In the genomic region with DNA sequence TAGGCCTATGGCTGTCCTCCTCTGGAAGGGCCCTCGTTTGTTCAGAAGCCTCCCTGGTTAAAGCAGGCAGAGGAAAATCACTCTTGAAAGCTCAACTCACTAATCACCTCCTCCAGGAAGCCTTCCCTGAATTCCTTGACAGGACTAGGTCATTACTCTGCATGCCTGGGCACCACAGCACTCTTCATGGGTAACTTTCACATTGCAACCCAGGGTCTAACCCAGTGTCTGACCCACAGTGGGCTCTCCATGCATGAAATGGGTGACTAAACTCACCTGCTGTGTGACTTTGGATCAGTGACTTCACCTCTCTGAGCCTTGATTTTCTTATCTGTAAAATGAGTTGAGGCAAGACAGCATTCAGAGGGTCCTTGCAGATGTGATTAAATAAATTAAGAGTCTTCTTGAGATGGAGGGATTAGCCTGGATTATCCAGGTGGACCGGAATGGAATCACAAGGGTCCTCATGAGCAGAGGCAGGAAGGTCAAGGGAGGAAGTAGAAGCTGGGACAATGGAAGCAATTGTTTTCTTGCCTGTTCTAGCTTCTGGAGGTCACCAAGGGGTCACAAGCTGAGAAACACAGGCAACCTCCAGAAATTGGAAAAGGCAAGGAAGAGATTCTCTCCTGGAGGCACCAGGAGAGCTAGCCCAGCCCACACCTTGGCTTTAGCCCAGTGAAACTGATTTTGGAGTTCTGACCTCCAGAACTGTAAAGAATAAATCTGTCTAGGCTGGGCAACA, we compare ENCODE assay signal across 15 cellular contexts. TPM values are rescaled to one million over a fixed set of nuclear protein-coding genes. Genes with fewer than 3 reads are reported as not detected.
DNase-seq lines count a peak whose midpoint lies in the region; ATAC-seq, FAIRE-seq and TF ChIP-seq lines count a peak whose summit lies in the region.
"Had no signal": no experiment of that assay in that cellular context is flagged by ENCODE, and none has a peak within 500 bp of the region (broad histone marks: within the 10 kb centered on the region; RNA-seq: fewer than 3 reads in every experiment).

No MANE protein-coding gene starts in this region.

- H3K36me3 ChIP-seq in HCT116 (ENCODE audit: control insufficient read depth in 1 of 2, insufficient read depth in 2 of 2, low read length in 2 of 2) = no peaks in the 10 kb centered on the region
- no peaks in the 10 kb centered on the region for H3K36me3 ChIP-seq in K562 (ENCODE audit: control insufficient read depth, insufficient read depth, low read length)
- no peaks in the 10 kb centered on the region for H3K36me3 ChIP-seq in colonic mucosa

- DNase-seq in AG04450 (ENCODE audit: low read depth, low spot score) (no peak), HCT116 (ENCODE audit: low read depth, low spot score) (no peak), K562 (ENCODE audit: extremely low read depth in 1 of 4, low spot score in 3 of 4) (no peak), mesothelial cell of epicardium (ENCODE audit: low spot score in 2 of 2, unreplicated experiment in 2 of 2) (no peak), epidermal melanocyte (ENCODE audit: insufficient read length, low spot score) (no peak), colonic mucosa (no peak), LoVo (ENCODE audit: low spot score) (no peak)
- DNase-seq: CD8-positive, alpha-beta T cell; H7; NCI-H1048; NCI-H146; NCI-H345; NCI-H526 treated with DMSO at 0.1 percent for 48 hours; PC-3; SK-N-SH had no signal

- TF ChIP-seq CTCF in AG04450 (IDR thresholded peaks at IDR 0.05; ENCODE audit: low read depth, low read length) = no peak
- TF ChIP-seq CTCF in HCT116 (IDR thresholded peaks at IDR 0.05 in 2 of 3, conservative IDR thresholded peaks at IDR 0.05 in 1 of 3; ENCODE audit: borderline replicate concordance in 1 of 3, insufficient read depth in 1 of 3, low read depth in 2 of 3, low read length in 2 of 3) = no peak
- no peak for TF ChIP-seq CTCF in K562 (IDR thresholded peaks at IDR 0.05 in 2 of 3, conservative IDR thresholded peaks at IDR 0.05 in 1 of 3; ENCODE audit: insufficient read depth in 2 of 3, low read depth in 1 of 3, low read length in 3 of 3)
- TF ChIP-seq CTCF in mesothelial cell of epicardium (IDR thresholded peaks at IDR 0.05; ENCODE audit: unreplicated experiment) = no peak
- TF ChIP-seq CTCF in colonic mucosa (IDR thresholded peaks at IDR 0.05) = no peak

- TF ChIP-seq EP300 in K562 (IDR thresholded peaks at IDR 0.05; ENCODE audit: low read length) = no peak

- CTCF ChIA-PET in AG04450 (lab: Charles Lee) (no interaction called here), HCT116 (lab: Charles Lee) (interaction anchor here (0.6 kb wide), 1 partner anchor 1346 kb away, joined by 5 read pairs; no protein-coding TSS in a partner anchor), K562 (lab: Yijun Ruan, JAX; ENCODE audit: low intra/inter-chr PET ratio) (no interaction called here)

- H3K9me1 ChIP-seq in K562 (ENCODE audit: control insufficient read depth, insufficient read depth, low read length) = no peaks in the 10 kb centered on the region

- H3K4me3 Mint-ChIP-seq in mesothelial cell of epicardium = no peak overlapping the region

- POLR2A ChIA-PET in AG04450 (lab: Yijun Ruan, JAX) = no interaction called here
- POLR2A ChIA-PET in HCT116 (lab: Charles Lee) = no interaction called here
- POLR2A ChIA-PET in K562 (lab: Yijun Ruan, JAX) = interaction anchor here (0.7 kb wide), 1 partner anchor 172 kb away, joined by 4 read pairs; no protein-coding TSS in a partner anchor

- peak overlapping the region; percentile 15; the same call in 1 of the 2 replicates for H3K4me2 ChIP-seq in HCT116 (ENCODE audit: low read length)
- no peak overlapping the region for H3K4me2 ChIP-seq in K562 (ENCODE audit: insufficient read depth, low read length)
- H3K4me2 ChIP-seq: SK-N-SH had no signal

- in situ Hi-C loops in K562 (cut with MboI) = loop anchor here (5.0 kb wide), 1 partner anchor 185 kb away; no protein-coding TSS in a partner anchor

- no peaks in the 10 kb centered on the region for H3K36me3 Mint-ChIP-seq in mesothelial cell of epicardium

- H3K4me1 ChIP-seq in HCT116 (ENCODE audit: control insufficient read depth in 1 of 2, insufficient read depth in 2 of 2, low read length in 2 of 2) = peaks cover 23 to 42% of the 10 kb centered on the region in 2 experiments; a peak in 3 of 4 replicates
- peaks cover 2 to 16% of the 10 kb centered on the region in 2 experiments; a peak in 3 of 5 replicates for H3K4me1 ChIP-seq in K562 (replicated peaks in 1 of 2; ENCODE audit: control insufficient read depth in 2 of 2, insufficient read depth in 2 of 2, low read length in 2 of 2)
- H3K4me1 ChIP-seq in colonic mucosa = no peaks in the 10 kb centered on the region

- TF ChIP-seq RAD21 in HCT116 (IDR thresholded peaks at IDR 0.05; ENCODE audit: low read depth) (no peak), K562 (CRISPR knock-in tag; conservative IDR thresholded peaks at IDR 0.05 in 1 of 2, IDR thresholded peaks at IDR 0.05 in 1 of 2) (no peak)

- H2AFZ ChIP-seq in HCT116 (ENCODE audit: low read depth, low read length, poor library complexity, severe bottlenecking) (no peak overlapping the region), K562 (ENCODE audit: low read depth, low read length) (no peak overlapping the region)

- peaks cover 24% of the 10 kb centered on the region for H3K4me1 Mint-ChIP-seq in mesothelial cell of epicardium

- H4K20me1 ChIP-seq in HCT116 (ENCODE audit: insufficient read depth) = no peaks in the 10 kb centered on the region
- H4K20me1 ChIP-seq in K562 (replicated peaks; ENCODE audit: control insufficient read depth, insufficient read depth, low read length) = no peaks in the 10 kb centered on the region

- peaks cover 6% of the 10 kb centered on the region for H3K27me3 ChIP-seq in AG04450 (ENCODE audit: control insufficient read depth, insufficient read depth, low read length)
- no peaks in the 10 kb centered on the region for H3K27me3 ChIP-seq in HCT116 (ENCODE audit: insufficient read depth, low read length)
- H3K27me3 ChIP-seq in K562 (ENCODE audit: control insufficient read depth in 2 of 2, insufficient read depth in 2 of 2, low read length in 2 of 2) = no peaks in the 10 kb centered on the region
- H3K27me3 ChIP-seq in colonic mucosa = no peaks in the 10 kb centered on the region

- H3K9me3 ChIP-seq in AG04450 (ENCODE audit: control insufficient read depth, insufficient read depth, low read length) (no peaks in the 10 kb centered on the region), HCT116 (ENCODE audit: control insufficient read depth in 1 of 2, insufficient read depth in 1 of 2, low read depth in 1 of 2, low read length in 2 of 2) (no peaks in the 10 kb centered on the region), K562 (replicated peaks; ENCODE audit: control insufficient read depth, insufficient read depth, low read depth, low read length) (no peaks in the 10 kb centered on the region), colonic mucosa (no peaks in the 10 kb centered on the region)
- H3K9me3 ChIP-seq: SK-N-SH had no signal

- intact Hi-C loops in HCT116 (cut with micrococcal nuclease) (no loop called here), K562 (cut with micrococcal nuclease) (loop anchor here (10.0 kb wide), 1 partner anchor 237 kb away; no protein-coding TSS in a partner anchor), colonic mucosa (cut with DNase I) (no loop called here)

- RAD21 ChIA-PET in HCT116 (lab: Charles Lee; ENCODE audit: low non-redundant PET in 1 of 2, low total read pairs in 2 of 2, uncharacterized antibody in 2 of 2, unreplicated experiment in 2 of 2) = no interaction called here

- no TSS peak for BruUV-seq in HCT116 (replicated peaks; lab: Mats Ljungman, UMichigan)
- no TSS peak for BruUV-seq in K562 (replicated peaks; lab: Mats Ljungman, UMichigan)

- H3K4me3 ChIP-seq in AG04450 (ENCODE audit: low read depth, low read length) (no peak overlapping the region), HCT116 (replicated peaks in 1 of 2; ENCODE audit: low read depth in 1 of 2, low read length in 2 of 2) (no peak overlapping the region), K562 (no peak overlapping the region), colonic mucosa (no peak overlapping the region)

- H3K9me3 Mint-ChIP-seq in mesothelial cell of epicardium = no peaks in the 10 kb centered on the region
- H3K9me3 Mint-ChIP-seq: CD8-positive, alpha-beta T cell had no signal

- peak overlapping the region; percentile 9 for H3K27ac Mint-ChIP-seq in mesothelial cell of epicardium

- ATAC-seq in HCT116 (no peak), K562 (no peak)
- ATAC-seq: CD8-positive, alpha-beta T cell; PC-3 had no signal

- H3K27me3 Mint-ChIP-seq in mesothelial cell of epicardium (ENCODE audit: low read depth) = no peaks in the 10 kb centered on the region

- peaks cover 10% of the 10 kb centered on the region for H3K79me2 ChIP-seq in HCT116 (ENCODE audit: insufficient read depth, low read length)
- peaks cover 8% of the 10 kb centered on the region for H3K79me2 ChIP-seq in K562 (ENCODE audit: control insufficient read depth, insufficient read depth, low read length)

- H3K9ac ChIP-seq in HCT116 (ENCODE audit: low read length) (no peak overlapping the region), K562 (ENCODE audit: insufficient read depth in 1 of 2, low read depth in 2 of 2, low read length in 2 of 2) (no peak overlapping the region), colonic mucosa (ENCODE audit: low read depth in 2 of 2, low read length in 2 of 2) (no peak overlapping the region)
- H3K9ac ChIP-seq: SK-N-SH had no signal

- FAIRE-seq in K562 (lab: Jason Lieb, UNC) = no peak

- H3K9me2 ChIP-seq in HCT116 (ENCODE audit: insufficient read depth) = no peaks in the 10 kb centered on the region
- H3K9me2 ChIP-seq: SK-N-SH had no signal

- no peak for TF ChIP-seq POLR2A in HCT116 (IDR thresholded peaks at IDR 0.05; ENCODE audit: borderline replicate concordance, extremely low read depth, insufficient read depth, insufficient read length)
- TF ChIP-seq POLR2A in K562 (conservative IDR thresholded peaks at IDR 0.05) = no peak

- 8% methylated on average over 2 of the region's 2 CpGs for whole genome bisulfite sequencing in K562 (ENCODE audit: insufficient coverage, low coverage, missing lambda C conversion rate)

- H3K27ac ChIP-seq in AG04450 (ENCODE audit: low read depth, low read length) (peak overlapping the region; percentile 12), HCT116 (ENCODE audit: low read depth, low read length) (no peak overlapping the region), K562 (ENCODE audit: extremely low read depth, low read depth, low read length) (no peak overlapping the region), colonic mucosa (no peak overlapping the region)

RNA-seq across cellular contexts. Expression of gene RAI1, which starts 3.8 kb away (rescaled TPM):
- polyA plus RNA-seq in AG04450 (2011; rRNA removed) (2.1 and 3.2 TPM in 2 replicates), K562 (2011; rRNA removed) (3.7 and 3.8 TPM in 2 replicates), K562 (2014; fragmentation: Illumina TruSeq; extraction: Trizol) (6.6 and 8.6 TPM in 2 replicates), K562 (2014; fragmentation: Nextera tagmentation; extraction: Ambion mirVana) (1 to 10 TPM in 1 of 2 experiments, under 1 TPM in 1; 0.68 to 1.5 TPM), K562 (2014; rRNA removed) (10.0 and 11.9 TPM in 2 replicates)
- polyA minus RNA-seq in AG04450 (2011; rRNA and poly(A)+ RNA removed) = 4.2 and 5.4 TPM in 2 replicates
- total RNA-seq in HCT116 (2021; ENCODE audit: unreplicated experiment) (38.5 TPM), K562 (2014; rRNA removed) (5.5 and 10.0 TPM in 2 replicates), K562 (2014; rRNA removed; fragmentation: Illumina TruSeq; extraction: Trizol) (5.1 and 5.5 TPM in 2 replicates), K562 (2015; rRNA removed; fragmentation: Illumina TruSeq; extraction: Trizol) (6.6 and 6.8 TPM in 2 replicates), K562 (2021) (19.9 and 20.4 TPM in 2 replicates), mesothelial cell of epicardium (127 to 137 TPM (median 129 TPM) in 3 replicates), colonic mucosa (10 to 100 TPM; 21.8 to 24.5 TPM)
- polyA plus RNA-seq in HCT116 (2012) = 21.0 and 25.2 TPM in 2 replicates
- 33.0 and 41.0 TPM in 2 replicates for total RNA-seq in K562 (2011; cell fraction: chromatin; rRNA removed; ENCODE audit: low replicate concordance)
- total RNA-seq in K562 (2011; cell fraction: nucleolus; rRNA removed) = 18.6 and 19.2 TPM in 2 replicates
- 22.3 and 33.5 TPM in 2 replicates for total RNA-seq in K562 (2011; cell fraction: nucleoplasm; rRNA removed)
- polyA plus RNA-seq in K562 (2011; cell fraction: cytosol; rRNA removed) = 2.2 and 3.1 TPM in 2 replicates
- polyA plus RNA-seq in K562 (2011; cell fraction: nucleus; rRNA removed) = 7.1 and 11.1 TPM in 2 replicates
- 8.0 and 9.8 TPM in 2 replicates for polyA plus RNA-seq in K562 (2012)
- polyA minus RNA-seq in K562 (2011; rRNA and poly(A)+ RNA removed) = 2.4 and 3.1 TPM in 2 replicates
- polyA minus RNA-seq in K562 (2011; cell fraction: cytosol; rRNA and poly(A)+ RNA removed) = 5.2 and 6.3 TPM in 2 replicates
- polyA minus RNA-seq in K562 (2011; cell fraction: nucleus; rRNA and poly(A)+ RNA removed) = 3.5 and 4.8 TPM in 2 replicates
